In the genomic region with DNA sequence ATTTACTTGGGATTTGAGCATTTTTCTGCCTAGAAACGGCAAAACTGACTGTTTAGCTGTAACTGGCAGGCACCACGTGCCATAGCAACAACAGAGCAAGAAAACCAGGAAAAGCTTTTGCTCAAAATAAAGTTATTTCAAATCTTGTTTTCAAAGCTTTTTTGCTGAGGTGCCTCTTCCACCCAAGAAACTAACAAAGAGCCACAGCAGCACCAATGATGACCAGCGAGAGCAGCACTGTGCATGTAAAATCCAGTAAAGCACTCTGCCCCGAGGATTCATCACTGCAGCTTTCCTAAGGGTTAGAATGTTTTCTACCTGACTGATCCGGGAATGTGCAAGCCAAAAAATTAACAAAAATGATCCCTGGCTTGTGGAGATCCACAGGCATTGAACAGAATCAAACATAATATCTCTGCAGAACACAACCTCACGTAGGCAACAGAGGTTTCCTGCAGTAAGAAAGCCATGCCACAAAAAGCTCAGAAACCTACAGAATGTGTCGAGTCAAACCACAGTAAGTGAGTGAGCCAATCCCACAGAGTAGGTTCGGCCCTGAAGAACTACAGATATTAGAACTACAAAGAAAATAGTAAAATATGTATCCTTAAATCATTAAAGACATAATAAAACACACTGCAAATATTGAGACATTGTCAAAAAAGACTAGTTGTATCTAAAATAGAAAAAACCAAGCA, we compare ENCODE assay signal across 12 cellular contexts. TPM values are rescaled to one million over a fixed set of nuclear protein-coding genes. Genes with fewer than 3 reads are reported as not detected.
A peak's percentile ranks its signal among the peaks of the same experiment; 100 is the strongest.
DNase-seq lines count a peak whose midpoint lies in the region; ATAC-seq and TF ChIP-seq lines count a peak whose summit lies in the region.
"Had no signal": no experiment of that assay in that cellular context is flagged by ENCODE, and none has a peak within 500 bp of the region (broad histone marks: within the 10 kb centered on the region; RNA-seq: fewer than 3 reads in every experiment).

No MANE protein-coding gene starts in this region.

- peak; percentile 31 for TF ChIP-seq CTCF in glutamatergic neuron (IDR thresholded peaks at IDR 0.05; ENCODE audit: partially characterized antibody, unreplicated experiment)
- TF ChIP-seq CTCF in prostate gland (IDR thresholded peaks at IDR 0.05), result no peak

- WGBS in prostate gland, result 72% methylated on average over 8 of the region's 8 CpGs

- peaks cover 44% of the 10 kb centered on the region for H3K27me3 Mint-ChIP-seq in activated CD4-positive, alpha-beta T cell treated with anti-CD3 and anti-CD28 coated beads, Interleukin-2, amount 10 ng/mL, durations not matched to agents 7 days and 5 days
- peaks cover 58% of the 10 kb centered on the region for H3K27me3 Mint-ChIP-seq in T-helper 2 cell treated with Interferon-gamma antibody and Interleukin-4, amounts not matched to agents 5 μg/mL and 100 μg/mL, for 36 hours (ENCODE audit: low read depth)
- peaks cover 2% of the 10 kb centered on the region for H3K27me3 Mint-ChIP-seq in glutamatergic neuron (ENCODE audit: unreplicated experiment)

- POLR2A ChIA-PET in activated CD4-positive, alpha-beta T cell treated with anti-CD3 and anti-CD28 coated beads, Interleukin-2, amount 10 ng/mL, durations not matched to agents 7 days and 5 days (lab: Charles Lee), result no interaction called here

- no peak overlapping the region for H3K27ac Mint-ChIP-seq in activated CD4-positive, alpha-beta T cell treated with anti-CD3 and anti-CD28 coated beads, Interleukin-2, amount 10 ng/mL, durations not matched to agents 7 days and 5 days
- H3K27ac Mint-ChIP-seq in T-helper 2 cell treated with Interferon-gamma antibody and Interleukin-4, amounts not matched to agents 5 μg/mL and 100 μg/mL, for 36 hours, result peak overlapping the region; percentile 39
- no peak overlapping the region for H3K27ac Mint-ChIP-seq in glutamatergic neuron (ENCODE audit: unreplicated experiment)
- H3K27ac Mint-ChIP-seq: activated T-helper 2 cell treated with anti-CD3 and anti-CD28 coated beads, Interferon-gamma antibody, Interleukin-2, Interleukin-4, amounts not matched to agents 10 μg/mL and 5 μg/mL and 100 μg/mL, durations not matched to agents 14 hours and 24 hours and 36 hours had no signal

- H3K36me3 Mint-ChIP-seq in activated CD4-positive, alpha-beta T cell treated with anti-CD3 and anti-CD28 coated beads, Interleukin-2, amount 10 ng/mL, durations not matched to agents 7 days and 5 days (ENCODE audit: low read depth), result no peaks in the 10 kb centered on the region
- no peaks in the 10 kb centered on the region for H3K36me3 Mint-ChIP-seq in T-helper 2 cell treated with Interferon-gamma antibody and Interleukin-4, amounts not matched to agents 5 μg/mL and 100 μg/mL, for 36 hours (ENCODE audit: low read depth)
- H3K36me3 Mint-ChIP-seq in glutamatergic neuron (ENCODE audit: unreplicated experiment), result no peaks in the 10 kb centered on the region

- intact Hi-C loops in prostate gland (cut with DNase I), result loop anchor here (10.0 kb wide), 1 partner anchor 738 kb away; no protein-coding TSS in a partner anchor

- ATAC-seq in stimulated activated naive CD8-positive, alpha-beta T cell treated with anti-CD3 and anti-CD28 coated beads, Interleukin-15, Interleukin-2, amounts not matched to agents 100 U/mL and 50 U/mL, for 24 hours, result peak; percentile 47

- H3K4me1 Mint-ChIP-seq in activated CD4-positive, alpha-beta T cell treated with anti-CD3 and anti-CD28 coated beads, Interleukin-2, amount 10 ng/mL, durations not matched to agents 7 days and 5 days, result peaks cover 43% of the 10 kb centered on the region
- peaks cover 28% of the 10 kb centered on the region for H3K4me1 Mint-ChIP-seq in T-helper 2 cell treated with Interferon-gamma antibody and Interleukin-4, amounts not matched to agents 5 μg/mL and 100 μg/mL, for 36 hours (ENCODE audit: low read depth)
- peaks cover 7% of the 10 kb centered on the region for H3K4me1 Mint-ChIP-seq in glutamatergic neuron (ENCODE audit: low read depth, unreplicated experiment)

- no peaks in the 10 kb centered on the region for H3K36me3 ChIP-seq in prostate gland

- H3K4me3 Mint-ChIP-seq in activated CD4-positive, alpha-beta T cell treated with anti-CD3 and anti-CD28 coated beads, Interleukin-2, amount 10 ng/mL, durations not matched to agents 7 days and 5 days, result no peak overlapping the region
- peak overlapping the region; percentile 19 for H3K4me3 Mint-ChIP-seq in T-helper 2 cell treated with Interferon-gamma antibody and Interleukin-4, amounts not matched to agents 5 μg/mL and 100 μg/mL, for 36 hours
- no peak overlapping the region for H3K4me3 Mint-ChIP-seq in glutamatergic neuron (ENCODE audit: unreplicated experiment)

- H3K4me1 ChIP-seq in prostate gland (replicated peaks), result no peaks in the 10 kb centered on the region

- CTCF ChIA-PET in activated CD4-positive, alpha-beta T cell treated with anti-CD3 and anti-CD28 coated beads, Interleukin-2, amount 10 ng/mL, durations not matched to agents 7 days and 5 days (lab: Charles Lee), result interaction anchor here (0.6 to 1.9 kb wide), 2 partner anchors 9 to 1150 kb away, joined by 3 to 5 read pairs; no protein-coding TSS in a partner anchor

- H3K9me3 Mint-ChIP-seq in activated CD4-positive, alpha-beta T cell treated with anti-CD3 and anti-CD28 coated beads, Interleukin-2, amount 10 ng/mL, durations not matched to agents 7 days and 5 days, result no peaks in the 10 kb centered on the region
- H3K9me3 Mint-ChIP-seq in T-helper 2 cell treated with Interferon-gamma antibody and Interleukin-4, amounts not matched to agents 5 μg/mL and 100 μg/mL, for 36 hours, result no peaks in the 10 kb centered on the region
- H3K9me3 Mint-ChIP-seq in glutamatergic neuron (ENCODE audit: unreplicated experiment), result peaks cover 2% of the 10 kb centered on the region
- H3K9me3 Mint-ChIP-seq: activated T-helper 2 cell treated with anti-CD3 and anti-CD28 coated beads, Interferon-gamma antibody, Interleukin-2, Interleukin-4, amounts not matched to agents 10 μg/mL and 5 μg/mL and 100 μg/mL, durations not matched to agents 14 hours and 24 hours and 36 hours had no signal

- DNase-seq in activated CD4-positive, alpha-beta T cell treated with anti-CD3 and anti-CD28 coated beads, Interleukin-2, amount 10 ng/mL, durations not matched to agents 7 days and 5 days, result peak; percentile 16
- no peak for DNase-seq in activated CD4-positive, alpha-beta T cell treated with anti-CD3 and anti-CD28 coated beads, Interleukin-2, amount 50 U/mL, for 48 hours
- peak; percentile 20 for DNase-seq in T-helper 2 cell treated with Interferon-gamma antibody and Interleukin-4, amounts not matched to agents 5 μg/mL and 100 μg/mL, for 36 hours (ENCODE audit: low spot score)
- no peak for DNase-seq in glutamatergic neuron
- DNase-seq in stimulated activated naive CD8-positive, alpha-beta T cell treated with anti-CD3 and anti-CD28 coated beads, Interleukin-15, Interleukin-2, amounts not matched to agents 100 U/mL and 50 U/mL, for 24 hours, result no peak
- no peak for DNase-seq in UCSD-AML1 (lab: John Stamatoyannopoulos, UW; ENCODE audit: unreplicated experiment)
- DNase-seq in prostate gland (ENCODE audit: low spot score), result no peak
- DNase-seq in NOMO-1 treated with dmso at 0.1 percent for 144 hours (lab: John Stamatoyannopoulos, UW; ENCODE audit: unreplicated experiment), result no peak
- DNase-seq: NCI-H2081 had no signal

- TF ChIP-seq POLR2A in prostate gland (IDR thresholded peaks at IDR 0.05), result no peak

- no peaks in the 10 kb centered on the region for H3K27me3 ChIP-seq in prostate gland (replicated peaks; ENCODE audit: insufficient read depth)

- H3K4me3 ChIP-seq in prostate gland, result no peak overlapping the region

- H3K27ac ChIP-seq in prostate gland, result no peak overlapping the region

- no peaks in the 10 kb centered on the region for H3K9me3 ChIP-seq in prostate gland

RNA-seq across cellular contexts. Expression of a gene that starts 7.4 kb away (rescaled TPM):
- total RNA-seq in activated CD4-positive, alpha-beta T cell treated with anti-CD3 and anti-CD28 coated beads, Interleukin-2, amount 10 ng/mL, durations not matched to agents 7 days and 5 days, result 1 to 10 TPM; 1.0 to 1.1 TPM
- total RNA-seq in glutamatergic neuron (ENCODE audit: unreplicated experiment) (7.5 TPM), prostate gland (10 to 100 TPM in 1 of 2 donors, not detected in 1; 28.9 TPM)

RNA-seq across cellular contexts. Expression of a gene that starts 51.0 kb away (rescaled TPM):
- not detected for total RNA-seq in activated CD4-positive, alpha-beta T cell treated with anti-CD3 and anti-CD28 coated beads, Interleukin-2, amount 10 ng/mL, durations not matched to agents 7 days and 5 days
- total RNA-seq in glutamatergic neuron (ENCODE audit: unreplicated experiment) (not detected), prostate gland (not detected)
- total RNA-seq: activated T-helper 2 cell treated with anti-CD3 and anti-CD28 coated beads, Interferon-gamma antibody, Interleukin-2, Interleukin-4, amounts not matched to agents 10 μg/mL and 5 μg/mL and 100 μg/mL, durations not matched to agents 14 hours and 24 hours and 36 hours; G401; subcutaneous adipose tissue had no signal

Comparison
In these comparisons a context has a peak if more than half of its experiments do, and no peak if none do; other contexts are left out.
1. DNase-seq: peak in activated CD4-positive, alpha-beta T cell treated with anti-CD3 and anti-CD28 coated beads, Interleukin-2, amount 10 ng/mL, durations not matched to agents 7 days and 5 days (single experiment) and T-helper 2 cell treated with Interferon-gamma antibody and Interleukin-4, amounts not matched to agents 5 μg/mL and 100 μg/mL, for 36 hours (single experiment); none in activated CD4-positive, alpha-beta T cell treated with anti-CD3 and anti-CD28 coated beads, Interleukin-2, amount 50 U/mL, for 48 hours (0 of 2), glutamatergic neuron (single experiment), stimulated activated naive CD8-positive, alpha-beta T cell treated with anti-CD3 and anti-CD28 coated beads, Interleukin-15, Interleukin-2, amounts not matched to agents 100 U/mL and 50 U/mL, for 24 hours (single experiment), UCSD-AML1 (single experiment), prostate gland (single experiment) and NOMO-1 treated with dmso at 0.1 percent for 144 hours (single experiment).